15 cellular contexts compared by ENCODE assay signal in the genomic region with DNA sequence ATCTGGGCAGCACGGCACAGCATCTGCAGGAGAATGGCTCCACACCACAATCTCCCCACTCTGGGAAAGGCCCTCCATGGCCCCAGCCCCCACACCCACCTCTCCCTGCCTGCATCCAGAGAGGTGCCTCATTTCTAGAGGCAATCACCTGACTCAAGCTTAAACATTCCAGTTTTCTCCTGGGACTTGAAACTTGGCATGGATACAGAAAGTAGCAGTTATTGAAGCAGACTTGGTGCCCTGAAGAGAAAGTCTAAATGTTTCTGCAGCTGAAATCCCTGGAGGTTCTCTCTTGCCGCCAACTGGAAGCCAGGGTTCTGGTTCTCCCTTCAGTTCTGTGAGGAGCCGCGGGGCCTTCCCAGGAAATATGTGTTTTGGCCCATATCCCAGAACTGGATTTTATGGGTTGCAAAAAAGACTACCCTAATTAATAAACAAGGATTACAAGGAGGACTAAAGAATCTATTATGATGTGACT.
DNase-seq lines count a peak whose midpoint lies in the region; ATAC-seq and TF ChIP-seq lines count a peak whose summit lies in the region.
"Had no signal": no experiment of that assay in that cellular context is flagged by ENCODE, and none has a peak within 500 bp of the region (broad histone marks: within the 10 kb centered on the region; RNA-seq: fewer than 3 reads in every experiment).

No MANE protein-coding gene starts in this region.

- no peak overlapping the region for H3K27ac ChIP-seq in osteoblast (ENCODE audit: low read depth, low read length)
- H3K27ac ChIP-seq: esophagus muscularis mucosa, neutrophil had no signal

- no peak overlapping the region for H2AFZ ChIP-seq in osteoblast (ENCODE audit: low read length)

- no peak overlapping the region for H3K4me3 ChIP-seq in AG10803 (ENCODE audit: low read length)
- H3K4me3 ChIP-seq in osteoblast (ENCODE audit: insufficient read depth, low read length) = no peak overlapping the region
- H3K4me3 ChIP-seq: esophagus muscularis mucosa had no signal

- TF ChIP-seq CTCF in AG10803 (conservative IDR thresholded peaks at IDR 0.05; ENCODE audit: low read length) (no peak), osteoblast (IDR thresholded peaks at IDR 0.05; ENCODE audit: extremely low read depth, low read depth, low read length) (no peak)

- no peaks in the 10 kb centered on the region for H3K79me2 ChIP-seq in osteoblast (ENCODE audit: insufficient read depth, low read length)

- H3K9me3 ChIP-seq in osteoblast (ENCODE audit: low read depth, low read length) = no peaks in the 10 kb centered on the region
- H3K9me3 ChIP-seq: esophagus muscularis mucosa, neutrophil had no signal

- H3K4me2 ChIP-seq in osteoblast (ENCODE audit: insufficient read depth, low read length) = no peak overlapping the region

- DNase-seq in AG10803 (ENCODE audit: low read depth) (peak; percentile 54), HT-29 (ENCODE audit: low spot score) (peak; percentile 19), brain pericyte (ENCODE audit: low read depth, low spot score) (peak; percentile 43), kidney tubule cell (ENCODE audit: low spot score) (peak; percentile 68), osteoblast (ENCODE audit: insufficient read length, low spot score, missing footprints) (no peak)
- DNase-seq in stimulated activated CD4-positive, alpha-beta T cell treated with anti-CD3 and anti-CD28 coated beads, Interleukin-4, amount 100 ng/mL, for 1 hour = no peak
- DNase-seq: activated T-cell treated with anti-CD3 and anti-CD28 coated beads, Interleukin-2, amount 50 U/mL, for 24 hours; islet precursor cell; KBM-7; NCI-H2227 treated with DMSO at 0.1 percent for 48 hours; SHP77 had no signal

- no peaks in the 10 kb centered on the region for H4K20me1 ChIP-seq in osteoblast (ENCODE audit: insufficient read depth, low read length)

- peaks cover 38% of the 10 kb centered on the region for H3K4me1 ChIP-seq in osteoblast (ENCODE audit: insufficient read depth, low read length)

- no peaks in the 10 kb centered on the region for H3K36me3 ChIP-seq in osteoblast (ENCODE audit: insufficient read depth, low read length)
- H3K36me3 ChIP-seq: esophagus muscularis mucosa, neutrophil had no signal

- no peaks in the 10 kb centered on the region for H3K27me3 ChIP-seq in osteoblast (ENCODE audit: insufficient read depth, low read length)
- H3K27me3 ChIP-seq: esophagus muscularis mucosa had no signal

- no peak for ATAC-seq in HG03175 (IDR thresholded peaks at IDR 0.05; ENCODE audit: unreplicated experiment)
- no peak for ATAC-seq in GM19397 (IDR thresholded peaks at IDR 0.05; ENCODE audit: unreplicated experiment)

Comparison
In these comparisons a context has a peak if more than half of its experiments do, and no peak if none do; other contexts are left out.
1. DNase-seq: peak in AG10803 (single experiment), HT-29 (single experiment), brain pericyte (single experiment) and kidney tubule cell (single experiment); none in stimulated activated CD4-positive, alpha-beta T cell treated with anti-CD3 and anti-CD28 coated beads, Interleukin-4, amount 100 ng/mL, for 1 hour (single experiment) and osteoblast (single experiment).